ENCODE assay signal across 1 cellular context in the genomic region with DNA sequence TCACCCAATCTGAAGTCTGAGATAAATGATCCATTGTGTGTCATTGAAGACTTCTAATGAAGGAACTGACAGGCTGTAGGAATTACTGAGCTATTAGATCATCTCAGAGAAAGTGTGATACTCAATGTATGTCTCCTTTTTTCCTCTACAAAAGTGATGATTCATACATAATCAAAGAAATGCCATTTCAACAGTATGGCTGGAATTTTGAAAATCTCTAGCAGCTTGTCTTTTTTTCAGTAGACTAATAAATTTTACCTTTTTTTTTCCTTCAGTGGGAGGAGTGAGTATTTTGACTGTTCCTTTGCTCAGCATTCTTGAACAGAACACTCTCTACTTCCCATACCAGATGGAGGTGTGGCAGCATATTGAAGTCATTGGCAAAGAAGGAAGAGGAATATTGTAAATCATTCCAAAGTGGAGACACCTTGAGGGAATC.
TF ChIP-seq lines count a peak whose summit lies in the region.

No MANE protein-coding gene starts in this region.

TF ChIP-seq in SK-N-SH, 30 proteins besides CTCF, POLR2A, EP300 and RAD21 (continued from another document):
- TF ChIP-seq, protein P1, sequence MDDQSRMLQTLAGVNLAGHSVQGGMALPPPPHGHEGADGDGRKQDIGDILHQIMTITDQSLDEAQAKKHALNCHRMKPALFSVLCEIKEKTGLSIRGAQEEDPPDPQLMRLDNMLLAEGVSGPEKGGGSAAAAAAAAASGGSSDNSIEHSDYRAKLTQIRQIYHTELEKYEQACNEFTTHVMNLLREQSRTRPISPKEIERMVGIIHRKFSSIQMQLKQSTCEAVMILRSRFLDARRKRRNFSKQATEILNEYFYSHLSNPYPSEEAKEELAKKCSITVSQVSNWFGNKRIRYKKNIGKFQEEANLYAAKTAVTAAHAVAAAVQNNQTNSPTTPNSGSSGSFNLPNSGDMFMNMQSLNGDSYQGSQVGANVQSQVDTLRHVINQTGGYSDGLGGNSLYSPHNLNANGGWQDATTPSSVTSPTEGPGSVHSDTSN (IDR thresholded peaks at IDR 0.05), result peak; percentile 60
- 0 out of 2 replicates have a peak, but pooled peaks have one; percentile 12 for TF ChIP-seq NFIC (IDR thresholded peaks at IDR 0.05; ENCODE audit: borderline replicate concordance)
